In genomic region chr11:35539781-35540281, GRCh38 we compare ENCODE assay signal across 12 cellular contexts. TPM values are rescaled to one million over a fixed set of nuclear protein-coding genes. Genes with fewer than 3 reads are reported as not detected.
A peak's percentile ranks its signal among the peaks of the same experiment; 100 is the strongest.
DNase-seq lines count a peak whose midpoint lies in the region; ATAC-seq and TF ChIP-seq lines count a peak whose summit lies in the region.
"Had no signal": no experiment of that assay in that cellular context is flagged by ENCODE, and none has a peak within 500 bp of the region (broad histone marks: within the 10 kb centered on the region; RNA-seq: fewer than 3 reads in every experiment).

No MANE protein-coding gene starts in this region.

- peak overlapping the region in 1 of 2 donors; percentile 48 for H3K27ac ChIP-seq in coronary artery

- DNase-seq in AG08395 (ENCODE audit: low spot score) (peak; percentile 74), SK-N-DZ (ENCODE audit: low spot score) (peak; percentile 35), fibroblast of mammary gland (ENCODE audit: low read depth) (peak; percentile 93), myocyte (ENCODE audit: low read depth) (peak; percentile 30), coronary artery (ENCODE audit: low spot score) (no peak), NCI-H1436 (lab: John Stamatoyannopoulos, UW) (no peak), GDM1 (lab: John Stamatoyannopoulos, UW) (no peak)
- DNase-seq: activated CD4-positive, alpha-beta T cell treated with anti-CD3 and anti-CD28 coated beads, Interleukin-2, amount 50 U/mL, for 1 hour; SIG-M5; stimulated activated CD4-positive, alpha-beta T cell treated with anti-CD3 and anti-CD28 coated beads, Interleukin-4, amount 100 ng/mL, for 1 hour had no signal

- TF ChIP-seq CTCF in fibroblast of mammary gland (conservative IDR thresholded peaks at IDR 0.05; ENCODE audit: control insufficient read depth, insufficient read depth, low read depth, low read length) (no peak), coronary artery (IDR thresholded peaks at IDR 0.05) (no peak)

- no peak for ATAC-seq in HG03159 (IDR thresholded peaks at IDR 0.05; ENCODE audit: unreplicated experiment)
- ATAC-seq: activated naive CD4-positive, alpha-beta T cell treated with anti-CD3 and anti-CD28 coated beads, Interleukin-2, amount 50 U/mL, for 72 hours had no signal

- H3K4me3 ChIP-seq in fibroblast of mammary gland (ENCODE audit: control insufficient read depth, low read depth, low read length) (no peak overlapping the region), coronary artery (no peak overlapping the region)

RNA-seq across cellular contexts. Expression of gene PAMR1, which starts 14.4 kb away (rescaled TPM):
- 0.05 and 0.50 TPM in 2 replicates for polyA plus RNA-seq in SK-N-DZ (2014; cell fraction: cytosol; rRNA removed)
- not detected in 2 replicates for polyA plus RNA-seq in SK-N-DZ (2014; cell fraction: nucleus; rRNA removed)
- total RNA-seq in myocyte = 1.2 and 3.8 TPM in 2 replicates
- polyA plus RNA-seq in myocyte (2012) = 2.7 TPM
- total RNA-seq: activated naive CD4-positive, alpha-beta T cell treated with anti-CD3 and anti-CD28 coated beads, Interleukin-2, amount 50 U/mL, for 72 hours had no signal

Comparison
In these comparisons a context has a peak if more than half of its experiments do, and no peak if none do; other contexts are left out.
1. DNase-seq: peak in AG08395 (single experiment), SK-N-DZ (single experiment), fibroblast of mammary gland (single experiment) and myocyte (single experiment); none in coronary artery (single experiment), NCI-H1436 (single experiment) and GDM1 (single experiment).